Comparison of ENCODE assay signal across 8 cellular contexts in genomic region chr17:64661981-64662773, GRCh38. TPM values are rescaled to one million over a fixed set of nuclear protein-coding genes. Genes with fewer than 3 reads are reported as not detected.
DNase-seq lines count a peak whose midpoint lies in the region; ATAC-seq lines count a peak whose summit lies in the region.

SMURF2 (minus strand) TSS chr17:64662307; CDS start chr17:64661880, 427 bp downstream.

- peak within 1 kb of the TSS; percentile 66 for H3K9ac ChIP-seq in endocrine pancreas (ENCODE audit: control insufficient read depth, insufficient read depth, low read length)

- H3K9me3 ChIP-seq in endocrine pancreas (ENCODE audit: control insufficient read depth, low read length) (no peaks in the 10 kb centered on the region), mesodermal cell (ENCODE audit: control insufficient read depth, low read length) (no peaks in the 10 kb centered on the region)

- no peaks in the 10 kb centered on the region for H3K4me1 ChIP-seq in endocrine pancreas (ENCODE audit: control insufficient read depth, insufficient read depth, low read length)
- peaks cover 6% of the 10 kb centered on the region for H3K4me1 ChIP-seq in mesodermal cell (ENCODE audit: control insufficient read depth, insufficient read depth, low read length, poor library complexity, severe bottlenecking)

- H3K27ac ChIP-seq in mesodermal cell (ENCODE audit: low read depth, low read length, severe bottlenecking): peak within 1 kb of the TSS; percentile 91

- ATAC-seq in GM19035 (IDR thresholded peaks at IDR 0.05; ENCODE audit: unreplicated experiment) (peak; percentile 83), HG03196 (IDR thresholded peaks at IDR 0.05; ENCODE audit: unreplicated experiment) (peak; percentile 81)

- no peaks in the 10 kb centered on the region for H3K27me3 ChIP-seq in endocrine pancreas (ENCODE audit: control insufficient read depth, insufficient read depth, low read length)

- H3K36me3 ChIP-seq in endocrine pancreas (ENCODE audit: control insufficient read depth, insufficient read depth, low read length): no peaks in the 10 kb centered on the region
- peaks cover 17% of the 10 kb centered on the region for H3K36me3 ChIP-seq in mesodermal cell (ENCODE audit: control insufficient read depth, insufficient read depth, low read length)

- DNase-seq in C1 segment of cervical spinal cord (lab: John Stamatoyannopoulos, UW) (peak in 13 of 14 donors; percentile 39 to 85 (median 71)), NCI-H774 (lab: John Stamatoyannopoulos, UW) (peak; percentile 62)
- peak; percentile 47 to 62 (median 60) for DNase-seq in activated CD8-positive, alpha-beta memory T cell treated with anti-CD3 and anti-CD28 coated beads for 48 hours (ENCODE audit: low read depth in 2 of 3, low spot score in 2 of 3)
- DNase-seq in stimulated activated CD8-positive, alpha-beta memory T cell treated with anti-CD3 and anti-CD28 coated beads, Interleukin-15, amount 100 ng/mL, for 4 hours (ENCODE audit: low read depth in 2 of 2): peak; percentile 48 to 69

- H3K4me3 ChIP-seq in endocrine pancreas (ENCODE audit: control insufficient read depth, insufficient read depth, low read length) (peak within 1 kb of the TSS; percentile 83), mesodermal cell (ENCODE audit: extremely low read depth, insufficient read depth, low read length, poor library complexity, severe bottlenecking) (peak within 1 kb of the TSS; percentile 76)

- 0 to 1% methylated on average over 52 of the region's 94 CpGs for WGBS in mesodermal cell (ENCODE audit: insufficient coverage in 2 of 2), 2 experiments

RNA-seq across cellular contexts. Expression of gene SMURF2, which starts in this region (rescaled TPM):
- polyA plus RNA-seq in mesodermal cell (2013, experiment 1 of 2): 177 TPM
- polyA plus RNA-seq in mesodermal cell (2013, experiment 2 of 2): 184 TPM

Comparison
In these comparisons a context has a peak if more than half of its experiments do, and no peak if none do; other contexts are left out.
1. Peak in every context shown above with its lines: DNase-seq, ATAC-seq, H3K4me3 ChIP-seq and H3K27ac ChIP-seq.